ENCODE assay signal across 8 cellular contexts in the genomic region with DNA sequence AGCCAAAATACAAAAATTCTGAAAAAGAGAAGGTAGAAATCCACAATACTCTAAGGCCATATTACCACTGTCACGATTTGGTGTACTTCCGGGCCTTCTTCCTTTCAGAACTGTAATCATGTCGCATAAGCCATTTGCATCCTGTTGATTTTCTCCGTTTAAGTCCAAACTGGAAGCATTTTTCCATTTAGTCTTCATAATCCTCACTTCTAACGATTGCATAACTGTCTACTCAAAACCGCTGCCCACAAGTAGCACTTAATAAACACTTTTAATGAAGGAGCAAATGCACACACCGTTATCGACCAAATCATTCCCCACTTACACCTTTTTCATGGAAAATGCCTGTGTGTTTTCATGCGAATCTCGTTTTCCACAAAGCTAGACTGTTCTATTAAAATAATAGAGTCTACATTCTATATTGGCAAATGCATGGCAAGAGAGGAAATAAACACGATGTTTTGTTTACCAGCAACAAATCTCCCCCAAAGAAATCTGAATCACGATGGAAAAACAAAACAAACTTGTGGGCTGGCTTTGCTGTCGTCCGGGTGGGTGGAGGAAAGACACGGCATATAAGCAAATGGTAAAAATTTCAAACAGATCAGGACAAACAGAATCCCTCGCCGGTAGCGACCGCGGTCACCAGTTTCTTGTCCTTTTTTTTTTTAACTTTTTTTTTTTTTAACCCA. TPM values are rescaled to one million over a fixed set of nuclear protein-coding genes. Genes with fewer than 3 reads are reported as not detected.
DNase-seq lines count a peak whose midpoint lies in the region; ATAC-seq and TF ChIP-seq lines count a peak whose summit lies in the region.

No MANE protein-coding gene starts in this region.

- H3K4me1 ChIP-seq in KMS-11 (ENCODE audit: low read depth, poor library complexity, severe bottlenecking) (peaks cover 12% of the 10 kb centered on the region), adipocyte (ENCODE audit: control insufficient read depth, insufficient read depth, low read length) (peaks cover 13% of the 10 kb centered on the region), iPS-15b (ENCODE audit: control insufficient read depth, insufficient read depth, low read length) (no peaks in the 10 kb centered on the region), skeletal muscle tissue (ENCODE audit: control insufficient read depth in 3 of 3, insufficient read depth in 3 of 3, low read length in 3 of 3) (peaks cover 6 to 19% (median 16%) of the 10 kb centered on the region in 3 donors)

- H2AFZ ChIP-seq in KMS-11 (ENCODE audit: low read depth), result peak overlapping the region; percentile 95

- ATAC-seq in GM19452 (IDR thresholded peaks at IDR 0.05; ENCODE audit: unreplicated experiment), result peak; percentile 7
- no peak for ATAC-seq in HG03469 (IDR thresholded peaks at IDR 0.05; ENCODE audit: unreplicated experiment)

- H3K27me3 ChIP-seq in KMS-11 (ENCODE audit: insufficient read depth, low read depth) (no peaks in the 10 kb centered on the region), adipocyte (replicated peaks; ENCODE audit: control insufficient read depth, insufficient read depth, low read length) (no peaks in the 10 kb centered on the region), iPS-15b (ENCODE audit: control insufficient read depth, insufficient read depth, low read length) (no peaks in the 10 kb centered on the region), skeletal muscle tissue (ENCODE audit: control insufficient read depth in 3 of 3, insufficient read depth in 3 of 3, low read length in 3 of 3) (no peaks in the 10 kb centered on the region)

- peak overlapping the region; percentile 55 for H3K4me2 ChIP-seq in KMS-11

- peak; percentile 33 for DNase-seq in EL
- DNase-seq in adipocyte (ENCODE audit: low read depth), result peak; percentile 50
- DNase-seq in ecto neural progenitor cell (ENCODE audit: low spot score), result no peak

- no peak for TF ChIP-seq CTCF in KMS-11 (conservative IDR thresholded peaks at IDR 0.05; ENCODE audit: low read depth, low read length)

- no peaks in the 10 kb centered on the region for H4K20me1 ChIP-seq in KMS-11 (ENCODE audit: insufficient read depth)

- H3K4me3 ChIP-seq in KMS-11 (IDR thresholded peaks at IDR 0.05; ENCODE audit: insufficient read depth, low read depth, low read length) (no peak overlapping the region), adipocyte (ENCODE audit: low read length) (peak overlapping the region; percentile 89), iPS-15b (ENCODE audit: low read depth, low read length) (peak overlapping the region; percentile 91), skeletal muscle tissue (ENCODE audit: low read length in 3 of 3) (peak overlapping the region; percentile 69 to 96 (median 95))

- H3K36me3 ChIP-seq in KMS-11 (ENCODE audit: insufficient read depth), result no peaks in the 10 kb centered on the region
- peaks cover 10% of the 10 kb centered on the region for H3K36me3 ChIP-seq in adipocyte (ENCODE audit: control insufficient read depth, insufficient read depth, low read length, severe bottlenecking)
- no peaks in the 10 kb centered on the region for H3K36me3 ChIP-seq in iPS-15b (ENCODE audit: control insufficient read depth, insufficient read depth, low read length)
- peaks cover 2 to 14% (median 12%) of the 10 kb centered on the region in 3 donors for H3K36me3 ChIP-seq in skeletal muscle tissue (ENCODE audit: control insufficient read depth in 3 of 3, insufficient read depth in 3 of 3, low read length in 3 of 3)

- peaks cover 24% of the 10 kb centered on the region; the same call in 1 of the 2 replicates for H3K79me2 ChIP-seq in KMS-11 (ENCODE audit: insufficient read depth, low read depth)

- no peaks in the 10 kb centered on the region for H3K9me3 ChIP-seq in adipocyte (ENCODE audit: control insufficient read depth, low read length)
- H3K9me3 ChIP-seq in iPS-15b (ENCODE audit: control insufficient read depth, insufficient read depth, low read length), result no peaks in the 10 kb centered on the region
- H3K9me3 ChIP-seq in skeletal muscle tissue (ENCODE audit: control insufficient read depth in 3 of 3, low read length in 3 of 3), result no peaks in the 10 kb centered on the region

- H3K27ac ChIP-seq in KMS-11 (peak overlapping the region; percentile 85), skeletal muscle tissue (ENCODE audit: low read depth, low read length) (peak overlapping the region; percentile 96)

- peak overlapping the region; percentile 97 for H3K9ac ChIP-seq in KMS-11
- H3K9ac ChIP-seq in adipocyte (ENCODE audit: low read length), result peak overlapping the region; percentile 100
- H3K9ac ChIP-seq in iPS-15b (ENCODE audit: low read depth, low read length), result peak overlapping the region; percentile 91
- peak overlapping the region; percentile 93 to 99 (median 98) for H3K9ac ChIP-seq in skeletal muscle tissue (ENCODE audit: low read depth in 1 of 3, low read length in 3 of 3)

RNA-seq across cellular contexts. Expression of gene ATE1, which starts 1.0 kb away (rescaled TPM):
- 30.3 TPM for total RNA-seq in skeletal muscle tissue

RNA-seq across cellular contexts. Expression of gene NSMCE4A, which starts 48.2 kb away (rescaled TPM):
- total RNA-seq in skeletal muscle tissue, result 31.3 TPM
